In the genomic region with DNA sequence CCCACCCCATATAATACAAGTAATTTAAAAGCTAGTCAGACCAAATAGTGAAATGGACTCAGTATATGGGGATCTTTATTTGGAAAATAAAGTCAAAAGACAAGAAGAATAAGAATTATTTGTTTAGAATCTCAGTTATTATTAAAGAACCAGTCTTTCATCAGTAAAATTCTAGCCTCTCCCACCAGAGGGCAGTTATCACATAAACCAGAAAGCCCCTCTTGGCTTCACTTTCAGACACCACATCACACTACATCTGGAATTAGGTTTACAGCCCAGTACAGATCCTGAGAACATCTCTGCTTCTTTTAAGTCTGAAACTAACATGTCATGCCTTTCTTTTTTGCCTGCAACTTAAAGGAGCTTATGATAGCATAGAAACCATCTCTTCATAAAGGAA, we compare ENCODE assay signal across 8 cellular contexts. TPM values are rescaled to one million over a fixed set of nuclear protein-coding genes. Genes with fewer than 3 reads are reported as not detected.
DNase-seq lines count a peak whose midpoint lies in the region; ATAC-seq and TF ChIP-seq lines count a peak whose summit lies in the region.

No MANE protein-coding gene starts in this region.

- no peak overlapping the region for H3K27ac ChIP-seq in CD4-positive, alpha-beta T cell (ENCODE audit: low read depth, low read length)
- no peak overlapping the region for H3K27ac ChIP-seq in naive thymus-derived CD4-positive, alpha-beta T cell (ENCODE audit: low read depth, low read length)

- H3K27me3 ChIP-seq in CD4-positive, alpha-beta T cell (ENCODE audit: control insufficient read depth, insufficient read depth, low read length), result no peaks in the 10 kb centered on the region
- no peaks in the 10 kb centered on the region for H3K27me3 ChIP-seq in HAP-1 (ENCODE audit: low read depth)
- no peaks in the 10 kb centered on the region for H3K27me3 ChIP-seq in naive thymus-derived CD4-positive, alpha-beta T cell (ENCODE audit: control insufficient read depth in 2 of 2, insufficient read depth in 2 of 2, low read length in 2 of 2)

- H3K4me3 Mint-ChIP-seq in CD4-positive, alpha-beta T cell, result no peak overlapping the region
- H3K4me3 Mint-ChIP-seq in naive thymus-derived CD4-positive, alpha-beta T cell, result no peak overlapping the region

- no peaks in the 10 kb centered on the region for H3K27me3 Mint-ChIP-seq in CD4-positive, alpha-beta T cell
- peaks cover 0 to 3% (median 0%) of the 10 kb centered on the region in 5 donors for H3K27me3 Mint-ChIP-seq in naive thymus-derived CD4-positive, alpha-beta T cell

- H3K4me1 Mint-ChIP-seq in CD4-positive, alpha-beta T cell (ENCODE audit: low read depth), result peaks cover 26% of the 10 kb centered on the region
- peaks cover 9 to 39% (median 36%) of the 10 kb centered on the region in 7 donors for H3K4me1 Mint-ChIP-seq in naive thymus-derived CD4-positive, alpha-beta T cell

- no peak for DNase-seq in CD4-positive, alpha-beta T cell
- DNase-seq in HAP-1 (ENCODE audit: low spot score in 2 of 2) (peak; percentile 30 to 52), iPS-NIHi11 (ENCODE audit: low spot score) (peak; percentile 41), COLO668 (lab: John Stamatoyannopoulos, UW; ENCODE audit: unreplicated experiment) (no peak)
- no peak for DNase-seq in naive thymus-derived CD4-positive, alpha-beta T cell

- no peak overlapping the region for H3K27ac Mint-ChIP-seq in CD4-positive, alpha-beta T cell
- H3K27ac Mint-ChIP-seq in naive thymus-derived CD4-positive, alpha-beta T cell, result peak overlapping the region in 1 of 9 donors; percentile 22

- intact Hi-C loops in CD4-positive, alpha-beta T cell (cut with DNase I, micrococcal nuclease), result no loop called here
- intact Hi-C loops in naive thymus-derived CD4-positive, alpha-beta T cell (cut with micrococcal nuclease), result loop anchor here in 1 of 2 donors (1.0 kb wide), 2 partner anchors 402 to 424 kb away; no protein-coding TSS in a partner anchor

- H3K4me3 ChIP-seq in HAP-1, result no peak overlapping the region
- no peak overlapping the region for H3K4me3 ChIP-seq in naive thymus-derived CD4-positive, alpha-beta T cell (ENCODE audit: low read length)

- no peaks in the 10 kb centered on the region for H3K9me3 ChIP-seq in CD4-positive, alpha-beta T cell (ENCODE audit: control insufficient read depth, low read length)
- no peaks in the 10 kb centered on the region for H3K9me3 ChIP-seq in HAP-1
- no peaks in the 10 kb centered on the region for H3K9me3 ChIP-seq in naive thymus-derived CD4-positive, alpha-beta T cell (ENCODE audit: control insufficient read depth in 2 of 3, low read length in 3 of 3)

- peak; percentile 29 for TF ChIP-seq CTCF in CD4-positive, alpha-beta T cell (IDR thresholded peaks at IDR 0.05)

- no peaks in the 10 kb centered on the region for H3K36me3 Mint-ChIP-seq in CD4-positive, alpha-beta T cell (ENCODE audit: low read depth)
- no peaks in the 10 kb centered on the region for H3K36me3 Mint-ChIP-seq in naive thymus-derived CD4-positive, alpha-beta T cell

- POLR2A ChIA-PET in CD4-positive, alpha-beta T cell (lab: Charles Lee), result no interaction called here
- POLR2A ChIA-PET in naive thymus-derived CD4-positive, alpha-beta T cell (lab: Charles Lee), result no interaction called here

- no peaks in the 10 kb centered on the region for H3K9me3 Mint-ChIP-seq in CD4-positive, alpha-beta T cell
- no peaks in the 10 kb centered on the region for H3K9me3 Mint-ChIP-seq in naive thymus-derived CD4-positive, alpha-beta T cell

- no peak for ATAC-seq in CD4-positive, alpha-beta T cell (ENCODE audit: poor library complexity)
- ATAC-seq in SK-N-SH treated with all-trans-retinoic acid at 6 μM for 48 hours (peak; percentile 72), HG03280 (IDR thresholded peaks at IDR 0.05; ENCODE audit: unreplicated experiment) (no peak), HG03442 (IDR thresholded peaks at IDR 0.05; ENCODE audit: unreplicated experiment) (no peak)
- no peak for ATAC-seq in naive thymus-derived CD4-positive, alpha-beta T cell

- no peaks in the 10 kb centered on the region for H3K4me1 ChIP-seq in HAP-1
- H3K4me1 ChIP-seq in naive thymus-derived CD4-positive, alpha-beta T cell (ENCODE audit: control insufficient read depth in 2 of 2, insufficient read depth in 2 of 2, low read length in 2 of 2), result peaks cover 0 to 18% of the 10 kb centered on the region in 2 donors

- no peaks in the 10 kb centered on the region for H3K36me3 ChIP-seq in HAP-1 (replicated peaks)
- no peaks in the 10 kb centered on the region for H3K36me3 ChIP-seq in naive thymus-derived CD4-positive, alpha-beta T cell (ENCODE audit: control insufficient read depth in 2 of 3, insufficient read depth in 3 of 3, low read length in 3 of 3)

- in situ Hi-C loops in HAP-1 (cut with MboI; ENCODE audit: low sequenced_read_pairs), result no loop called here

- CTCF ChIA-PET in CD4-positive, alpha-beta T cell (lab: Charles Lee), result interaction anchor here (1.3 kb wide), 1 partner anchor 9 kb away, joined by 3 read pairs; no protein-coding TSS in a partner anchor
- CTCF ChIA-PET in naive thymus-derived CD4-positive, alpha-beta T cell (lab: Charles Lee), result interaction anchor here (0.5 to 1.4 kb wide), 4 partner anchors 10 to 424 kb away, joined by 3 to 5 read pairs (median 4); no protein-coding TSS in a partner anchor

TF ChIP-seq in SK-N-SH treated with all-trans-retinoic acid at 6 μM for 48 hours, 23 proteins besides CTCF, POLR2A, EP300 and RAD21:
- no peak for TF ChIP-seq OSR1 (CRISPR knock-in tag; IDR thresholded peaks at IDR 0.05)
- no peak for TF ChIP-seq ESRRG (CRISPR knock-in tag; IDR thresholded peaks at IDR 0.05)
- TF ChIP-seq, protein P1, sequence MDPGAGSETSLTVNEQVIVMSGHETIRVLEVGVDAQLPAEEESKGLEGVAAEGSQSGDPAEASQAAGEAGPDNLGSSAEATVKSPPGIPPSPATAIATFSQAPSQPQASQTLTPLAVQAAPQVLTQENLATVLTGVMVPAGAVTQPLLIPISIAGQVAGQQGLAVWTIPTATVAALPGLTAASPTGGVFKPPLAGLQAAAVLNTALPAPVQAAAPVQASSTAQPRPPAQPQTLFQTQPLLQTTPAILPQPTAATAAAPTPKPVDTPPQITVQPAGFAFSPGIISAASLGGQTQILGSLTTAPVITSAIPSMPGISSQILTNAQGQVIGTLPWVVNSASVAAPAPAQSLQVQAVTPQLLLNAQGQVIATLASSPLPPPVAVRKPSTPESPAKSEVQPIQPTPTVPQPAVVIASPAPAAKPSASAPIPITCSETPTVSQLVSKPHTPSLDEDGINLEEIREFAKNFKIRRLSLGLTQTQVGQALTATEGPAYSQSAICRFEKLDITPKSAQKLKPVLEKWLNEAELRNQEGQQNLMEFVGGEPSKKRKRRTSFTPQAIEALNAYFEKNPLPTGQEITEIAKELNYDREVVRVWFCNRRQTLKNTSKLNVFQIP (CRISPR knock-in tag; IDR thresholded peaks at IDR 0.05; ENCODE audit: borderline replicate concordance, low read depth), result no peak
- TF ChIP-seq ZFP30 (CRISPR knock-in tag; IDR thresholded peaks at IDR 0.05), result no peak
- no peak for TF ChIP-seq ZC3H10 (CRISPR knock-in tag; IDR thresholded peaks at IDR 0.05)
- no peak for TF ChIP-seq GLIS3 (CRISPR knock-in tag; IDR thresholded peaks at IDR 0.05)
- no peak for TF ChIP-seq BACH2 (CRISPR knock-in tag; IDR thresholded peaks at IDR 0.05; ENCODE audit: borderline replicate concordance)
- TF ChIP-seq, protein P2, sequence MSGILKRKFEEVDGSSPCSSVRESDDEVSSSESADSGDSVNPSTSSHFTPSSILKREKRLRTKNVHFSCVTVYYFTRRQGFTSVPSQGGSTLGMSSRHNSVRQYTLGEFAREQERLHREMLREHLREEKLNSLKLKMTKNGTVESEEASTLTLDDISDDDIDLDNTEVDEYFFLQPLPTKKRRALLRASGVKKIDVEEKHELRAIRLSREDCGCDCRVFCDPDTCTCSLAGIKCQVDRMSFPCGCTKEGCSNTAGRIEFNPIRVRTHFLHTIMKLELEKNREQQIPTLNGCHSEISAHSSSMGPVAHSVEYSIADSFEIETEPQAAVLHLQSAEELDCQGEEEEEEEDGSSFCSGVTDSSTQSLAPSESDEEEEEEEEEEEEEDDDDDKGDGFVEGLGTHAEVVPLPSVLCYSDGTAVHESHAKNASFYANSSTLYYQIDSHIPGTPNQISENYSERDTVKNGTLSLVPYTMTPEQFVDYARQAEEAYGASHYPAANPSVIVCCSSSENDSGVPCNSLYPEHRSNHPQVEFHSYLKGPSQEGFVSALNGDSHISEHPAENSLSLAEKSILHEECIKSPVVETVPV (CRISPR knock-in tag; IDR thresholded peaks at IDR 0.05), result no peak
- TF ChIP-seq RARB (CRISPR knock-in tag; IDR thresholded peaks at IDR 0.05), result no peak
- no peak for TF ChIP-seq PPARA (CRISPR knock-in tag; IDR thresholded peaks at IDR 0.05; ENCODE audit: borderline replicate concordance)
- TF ChIP-seq TOX (CRISPR knock-in tag; IDR thresholded peaks at IDR 0.05; ENCODE audit: borderline replicate concordance), result no peak
- no peak for TF ChIP-seq TSHZ2 (CRISPR knock-in tag; IDR thresholded peaks at IDR 0.05)
- no peak for TF ChIP-seq TCF4 (CRISPR knock-in tag; IDR thresholded peaks at IDR 0.05; ENCODE audit: borderline replicate concordance)
- no peak for TF ChIP-seq ZNF8 (CRISPR knock-in tag; IDR thresholded peaks at IDR 0.05)

RNA-seq across cellular contexts. Expression of gene HSPB3, which starts 12.2 kb away (rescaled TPM):
- not detected for total RNA-seq in CD4-positive, alpha-beta T cell
- not detected for total RNA-seq in naive thymus-derived CD4-positive, alpha-beta T cell
- polyA plus RNA-seq in naive thymus-derived CD4-positive, alpha-beta T cell, result not detected

Comparison
In these comparisons a context has a peak if more than half of its experiments do, and no peak if none do; other contexts are left out.
1. DNase-seq: peak in HAP-1 (2 of 2) and iPS-NIHi11 (single experiment); none in CD4-positive, alpha-beta T cell (0 of 10), naive thymus-derived CD4-positive, alpha-beta T cell (0 of 9) and COLO668 (single experiment).